In genomic region chr6:106094261-106094963, GRCh38 we compare ENCODE assay signal across 14 cellular contexts. TPM values are rescaled to one million over a fixed set of nuclear protein-coding genes. Genes with fewer than 3 reads are reported as not detected.
DNase-seq lines count a peak whose midpoint lies in the region; ATAC-seq and TF ChIP-seq lines count a peak whose summit lies in the region.
"Had no signal": no experiment of that assay in that cellular context is flagged by ENCODE, and none has a peak within 500 bp of the region (broad histone marks: within the 10 kb centered on the region; RNA-seq: fewer than 3 reads in every experiment).

No MANE protein-coding gene starts in this region.

- peaks cover 78 to 94% (median 89%) of the 10 kb centered on the region in 3 donors for H3K4me1 Mint-ChIP-seq in CD8-positive, alpha-beta memory T cell
- peaks cover 69% of the 10 kb centered on the region for H3K4me1 Mint-ChIP-seq in activated CD8-positive, alpha-beta T cell treated with anti-CD3 and anti-CD28 coated beads for 36 hours (ENCODE audit: low read depth)
- peaks cover 69 to 90% of the 10 kb centered on the region in 2 donors for H3K4me1 Mint-ChIP-seq in immature natural killer cell

- peaks cover 6 to 22% (median 11%) of the 10 kb centered on the region in 3 donors for H3K36me3 Mint-ChIP-seq in CD8-positive, alpha-beta memory T cell
- peaks cover 20% of the 10 kb centered on the region for H3K36me3 Mint-ChIP-seq in activated CD8-positive, alpha-beta T cell treated with anti-CD3 and anti-CD28 coated beads for 36 hours (ENCODE audit: low read depth)
- peaks cover 0 to 10% (median 4%) of the 10 kb centered on the region in 3 donors for H3K36me3 Mint-ChIP-seq in immature natural killer cell

- no peak for ATAC-seq in activated CD8-positive, alpha-beta T cell treated with anti-CD3 and anti-CD28 coated beads for 36 hours

- H3K27me3 Mint-ChIP-seq in CD8-positive, alpha-beta memory T cell: no peaks in the 10 kb centered on the region
- peaks cover 27% of the 10 kb centered on the region for H3K27me3 Mint-ChIP-seq in activated CD8-positive, alpha-beta T cell treated with anti-CD3 and anti-CD28 coated beads for 36 hours
- H3K27me3 Mint-ChIP-seq in immature natural killer cell (ENCODE audit: low read depth in 3 of 3): peaks cover 4 to 22% (median 18%) of the 10 kb centered on the region in 3 donors

- H3K4me3 ChIP-seq in A673 (ENCODE audit: low read depth, low read length, poor library complexity, severe bottlenecking) (no peak overlapping the region), H7 (ENCODE audit: insufficient read depth, low read depth, low read length) (no peak overlapping the region)
- H3K4me3 ChIP-seq in CD8-positive, alpha-beta memory T cell (ENCODE audit: low read length): no peak overlapping the region
- H3K4me3 ChIP-seq: prostate gland had no signal

- CTCF ChIA-PET in A673 (lab: Charles Lee): interaction anchor here (0.5 kb wide), 1 partner anchor 102 kb away, joined by 3 read pairs; no protein-coding TSS in a partner anchor
- CTCF ChIA-PET in CD8-positive, alpha-beta memory T cell (lab: Charles Lee): interaction anchor here (0.8 to 5.7 kb wide), 7 partner anchors 8 to 241 kb away, joined by 3 to 34 read pairs (median 3); partner anchors contain the start of gene PRDM1
- CTCF ChIA-PET in activated CD8-positive, alpha-beta T cell treated with anti-CD3 and anti-CD28 coated beads for 36 hours (lab: Charles Lee): interaction anchor here (0.9 to 8.7 kb wide), 7 partner anchors 8 to 226 kb away, joined by 3 to 63 read pairs (median 4); partner anchors contain the start of gene PRDM1

- H3K27ac ChIP-seq in A673 (ENCODE audit: low read depth, low read length, poor library complexity, severe bottlenecking): no peak overlapping the region
- H3K27ac ChIP-seq in CD8-positive, alpha-beta memory T cell (ENCODE audit: low read depth, low read length): no peak overlapping the region
- H3K27ac ChIP-seq: prostate gland, WERI-Rb-1 had no signal

- H3K27ac Mint-ChIP-seq in CD8-positive, alpha-beta memory T cell: peak overlapping the region; percentile 74 to 97 (median 90)
- H3K27ac Mint-ChIP-seq in activated CD8-positive, alpha-beta T cell treated with anti-CD3 and anti-CD28 coated beads for 36 hours: peak overlapping the region; percentile 39
- H3K27ac Mint-ChIP-seq in immature natural killer cell: peak overlapping the region; percentile 90 to 100 (median 98)

- no TSS peak for BruUV-seq in A673 (replicated peaks; lab: Mats Ljungman, UMichigan)

- H3K36me3 ChIP-seq in A673 (ENCODE audit: insufficient read depth, low read length, poor library complexity, severe bottlenecking) (no peaks in the 10 kb centered on the region), H7 (replicated peaks; ENCODE audit: control insufficient read depth, insufficient read depth, low read length) (no peaks in the 10 kb centered on the region)
- no peaks in the 10 kb centered on the region for H3K36me3 ChIP-seq in CD8-positive, alpha-beta memory T cell (ENCODE audit: insufficient read depth, low read length)
- H3K36me3 ChIP-seq: prostate gland had no signal

- no peaks in the 10 kb centered on the region for H3K27me3 ChIP-seq in A673 (replicated peaks; ENCODE audit: insufficient read depth, low read depth, low read length, poor library complexity)
- no peaks in the 10 kb centered on the region for H3K27me3 ChIP-seq in CD8-positive, alpha-beta memory T cell (ENCODE audit: insufficient read depth, low read length, poor library complexity, severe bottlenecking)
- H3K27me3 ChIP-seq in H7 (ENCODE audit: control insufficient read depth, insufficient read depth, low read length): peaks cover 14% of the 10 kb centered on the region

- in situ Hi-C loops in G401 (cut with HindIII; ENCODE audit: low sequenced_read_pairs): no loop called here

- no peaks in the 10 kb centered on the region for H3K9me3 ChIP-seq in A673 (ENCODE audit: low read depth, low read length, poor library complexity, severe bottlenecking)
- no peaks in the 10 kb centered on the region for H3K9me3 ChIP-seq in CD8-positive, alpha-beta memory T cell (ENCODE audit: low read length)
- H3K9me3 ChIP-seq: prostate gland had no signal

- peak overlapping the region; percentile 48 to 86 (median 72) for H3K4me3 Mint-ChIP-seq in CD8-positive, alpha-beta memory T cell
- H3K4me3 Mint-ChIP-seq in activated CD8-positive, alpha-beta T cell treated with anti-CD3 and anti-CD28 coated beads for 36 hours: peak overlapping the region; percentile 20
- peak overlapping the region; percentile 68 to 91 (median 80) for H3K4me3 Mint-ChIP-seq in immature natural killer cell

- POLR2A ChIA-PET in A673 (lab: Charles Lee; ENCODE audit: low non-redundant PET): interaction anchor here (0.7 kb wide), 1 partner anchor 8 kb away, joined by 3 read pairs; no protein-coding TSS in a partner anchor
- POLR2A ChIA-PET in CD8-positive, alpha-beta memory T cell (lab: Charles Lee): interaction anchor here (0.9 to 2.6 kb wide), 3 partner anchors 9 to 103 kb away, joined by 3 to 10 read pairs (median 9); partner anchors contain the start of gene PRDM1
- POLR2A ChIA-PET in activated CD8-positive, alpha-beta T cell treated with anti-CD3 and anti-CD28 coated beads for 36 hours (lab: Charles Lee): interaction anchor here (0.8 to 1.5 kb wide), 6 partner anchors 19 to 175 kb away, joined by 3 to 4 read pairs (median 3); no protein-coding TSS in a partner anchor

- H3K4me1 ChIP-seq in A673 (ENCODE audit: insufficient read depth, low read length, poor library complexity, severe bottlenecking): peaks cover 8% of the 10 kb centered on the region
- H3K4me1 ChIP-seq in CD8-positive, alpha-beta memory T cell (ENCODE audit: insufficient read depth, low read length): peaks cover 57% of the 10 kb centered on the region
- H3K4me1 ChIP-seq: prostate gland had no signal

- peak; percentile 11 for DNase-seq in A673 (ENCODE audit: low spot score)
- peak in 1 of 5 donors; percentile 63 for DNase-seq in CD8-positive, alpha-beta memory T cell
- DNase-seq in activated CD8-positive, alpha-beta T cell treated with anti-CD3 and anti-CD28 coated beads for 36 hours: no peak
- peak; percentile 58 to 72 (median 61) for DNase-seq in immature natural killer cell
- no peak for DNase-seq in H7
- DNase-seq in G401 (ENCODE audit: low spot score): no peak
- DNase-seq in posterior vena cava (ENCODE audit: low spot score): no peak
- no peak for DNase-seq in NCI-H2107 (lab: John Stamatoyannopoulos, UW)
- DNase-seq: DMS79 treated with DMSO at 0.1 percent for 48 hours, islet precursor cell, MV-4-11, trophoblast cell, WERI-Rb-1 had no signal

- TF ChIP-seq CTCF in A673 (conservative IDR thresholded peaks at IDR 0.05; ENCODE audit: low read depth, low read length): no peak
- no peak for TF ChIP-seq CTCF in activated CD8-positive, alpha-beta T cell treated with anti-CD3 and anti-CD28 coated beads for 36 hours (IDR thresholded peaks at IDR 0.05)

- no peaks in the 10 kb centered on the region for H3K9me3 Mint-ChIP-seq in CD8-positive, alpha-beta memory T cell
- peaks cover 1% of the 10 kb centered on the region for H3K9me3 Mint-ChIP-seq in activated CD8-positive, alpha-beta T cell treated with anti-CD3 and anti-CD28 coated beads for 36 hours
- H3K9me3 Mint-ChIP-seq in immature natural killer cell: no peaks in the 10 kb centered on the region

- intact Hi-C loops in A673 (cut with micrococcal nuclease; ENCODE audit: unreplicated experiment) (no loop called here), posterior vena cava (cut with DNase I) (loop anchor here in 1 of 2 donors (10.0 kb wide), 1 partner anchor 130 kb away; no protein-coding TSS in a partner anchor)
- intact Hi-C loops in activated CD8-positive, alpha-beta T cell treated with anti-CD3 and anti-CD28 coated beads for 36 hours (cut with micrococcal nuclease): loop anchor here (10.0 kb wide), 1 partner anchor 130 kb away; no protein-coding TSS in a partner anchor

RNA-seq across cellular contexts. Expression of gene PRDM1, which starts 8.3 kb away (rescaled TPM):
- total RNA-seq in A673 (2021): not detected in 2 replicates
- total RNA-seq in CD8-positive, alpha-beta memory T cell: 10 to 100 TPM; 88.2 to 90.7 TPM
- 79.8 TPM for polyA plus RNA-seq in CD8-positive, alpha-beta memory T cell
- total RNA-seq in activated CD8-positive, alpha-beta T cell treated with anti-CD3 and anti-CD28 coated beads for 36 hours: 10 to 100 TPM; 24.6 to 24.7 TPM
- 10 to 100 TPM; 25.3 to 77.0 (median 33.0) TPM for polyA plus RNA-seq in immature natural killer cell
- total RNA-seq in H7 (2014; rRNA removed; shearing (Covaris generic)): 1.7 and 2.4 TPM in 2 replicates
- not detected in 2 replicates for total RNA-seq in G401 (2014; rRNA removed; shearing (Covaris generic))
- 1 to 10 TPM; 2.4 to 2.9 TPM for total RNA-seq in posterior vena cava

Comparison
In these comparisons a context has a peak if more than half of its experiments do, and no peak if none do; other contexts are left out.
1. DNase-seq: peak in A673 (single experiment) and immature natural killer cell (3 of 3); none in activated CD8-positive, alpha-beta T cell treated with anti-CD3 and anti-CD28 coated beads for 36 hours (single experiment), H7 (single experiment), G401 (single experiment), posterior vena cava (single experiment) and NCI-H2107 (single experiment).
2. H3K27ac Mint-ChIP-seq: peak in every context shown above with its lines; median percentile 98 in immature natural killer cell; 90 in CD8-positive, alpha-beta memory T cell; 39 in activated CD8-positive, alpha-beta T cell treated with anti-CD3 and anti-CD28 coated beads for 36 hours.
3. H3K4me3 Mint-ChIP-seq: peak in every context shown above with its lines; median percentile 80 in immature natural killer cell; 72 in CD8-positive, alpha-beta memory T cell; 20 in activated CD8-positive, alpha-beta T cell treated with anti-CD3 and anti-CD28 coated beads for 36 hours.